9 cellular contexts compared by ENCODE assay signal in the genomic region with DNA sequence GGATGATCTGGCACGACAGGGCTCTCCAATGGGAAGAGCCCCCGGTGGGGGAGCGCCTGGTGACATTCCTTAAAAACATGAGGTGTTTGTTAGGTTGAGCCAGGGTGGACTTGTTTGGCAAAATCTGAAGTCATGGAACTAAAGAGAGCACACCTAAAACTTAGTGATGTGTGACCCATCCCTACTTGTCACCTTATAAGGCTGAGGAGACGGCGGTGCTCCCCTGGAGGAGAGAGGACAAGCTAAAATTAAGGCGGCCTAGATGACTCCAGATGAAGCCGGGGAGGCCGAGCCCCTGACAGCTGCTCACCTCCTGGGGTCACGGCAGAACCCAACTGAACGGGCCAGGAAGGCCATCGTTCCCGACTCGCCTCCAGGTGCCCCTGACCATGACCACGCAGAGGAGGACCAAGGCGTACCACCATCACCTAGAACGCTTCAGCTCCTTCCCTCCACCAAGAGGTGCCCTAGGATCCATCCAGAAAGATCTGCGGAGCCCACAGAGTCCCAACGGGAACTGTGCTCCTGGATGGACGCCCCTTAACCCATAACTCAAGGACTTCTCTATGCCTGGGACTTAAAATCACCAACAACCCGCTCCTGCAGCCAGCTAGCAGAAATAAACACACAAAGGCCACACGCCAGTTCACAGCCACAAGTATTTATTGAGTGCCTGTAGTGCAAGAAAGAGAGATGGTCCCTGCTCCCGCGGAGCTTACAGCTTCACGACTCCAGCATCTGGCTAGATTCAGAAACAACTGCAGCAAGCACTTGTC. TPM values are rescaled to one million over a fixed set of nuclear protein-coding genes. Genes with fewer than 3 reads are reported as not detected.
A peak's percentile ranks its signal among the peaks of the same experiment; 100 is the strongest.
DNase-seq lines count a peak whose midpoint lies in the region; ATAC-seq and TF ChIP-seq lines count a peak whose summit lies in the region.
"Had no signal": no experiment of that assay in that cellular context is flagged by ENCODE, and none has a peak within 500 bp of the region (broad histone marks: within the 10 kb centered on the region; RNA-seq: fewer than 3 reads in every experiment).

No MANE protein-coding gene starts in this region.

- no peak for TF ChIP-seq CTCF in osteocyte (IDR thresholded peaks at IDR 0.05)

- peak overlapping the region; percentile 86 for H3K9ac ChIP-seq in NT2/D1 (ENCODE audit: insufficient read length, low read depth)
- H3K9ac ChIP-seq in endocrine pancreas (ENCODE audit: control insufficient read depth, insufficient read depth, low read length): peak overlapping the region; percentile 15

- H3K36me3 ChIP-seq in NT2/D1 (ENCODE audit: insufficient read depth, insufficient read length, low read length) (peaks cover 25% of the 10 kb centered on the region), endocrine pancreas (ENCODE audit: control insufficient read depth, insufficient read depth, low read length) (no peaks in the 10 kb centered on the region)

- H3K4me3 Mint-ChIP-seq in osteocyte (ENCODE audit: unreplicated experiment): peak overlapping the region; percentile 77

- DNase-seq in DMS53 treated with DMSO at 0.1 percent for 48 hours (lab: John Stamatoyannopoulos, UW; ENCODE audit: unreplicated experiment) (peak; percentile 27), NT2/D1 (ENCODE audit: low read depth, low spot score) (no peak), osteocyte (ENCODE audit: extremely low spot score, unreplicated experiment) (no peak), NOMO-1 (lab: John Stamatoyannopoulos, UW; ENCODE audit: unreplicated experiment in 2 of 2) (no peak), NCI-H2171 (lab: John Stamatoyannopoulos, UW) (no peak)
- DNase-seq in stimulated activated CD4-positive, alpha-beta T cell treated with anti-CD3 and anti-CD28 coated beads, Interleukin-2, amount 100 ng/mL, for 48 hours: no peak

- H3K9me3 ChIP-seq in NT2/D1 (ENCODE audit: insufficient read depth, low read length) (no peaks in the 10 kb centered on the region), endocrine pancreas (ENCODE audit: control insufficient read depth, low read length) (no peaks in the 10 kb centered on the region)
- H3K9me3 ChIP-seq: neutrophil had no signal

- H3K9me3 Mint-ChIP-seq in osteocyte (ENCODE audit: unreplicated experiment): no peaks in the 10 kb centered on the region

- no peaks in the 10 kb centered on the region for H3K27me3 Mint-ChIP-seq in osteocyte (ENCODE audit: unreplicated experiment)

- no peak for ATAC-seq in HG02981 (IDR thresholded peaks at IDR 0.05; ENCODE audit: unreplicated experiment)

- H3K36me3 Mint-ChIP-seq in osteocyte (ENCODE audit: unreplicated experiment): peaks cover 2% of the 10 kb centered on the region

- H3K4me3 ChIP-seq in NT2/D1 (ENCODE audit: insufficient read length, low read depth) (peak overlapping the region; percentile 55), endocrine pancreas (ENCODE audit: control insufficient read depth, insufficient read depth, low read length) (no peak overlapping the region)

- H3K4me1 Mint-ChIP-seq in osteocyte (ENCODE audit: unreplicated experiment): peaks cover 19% of the 10 kb centered on the region

- H3K4me1 ChIP-seq in NT2/D1 (ENCODE audit: insufficient read depth, insufficient read length) (peaks cover 18% of the 10 kb centered on the region), endocrine pancreas (ENCODE audit: control insufficient read depth, insufficient read depth, low read length) (no peaks in the 10 kb centered on the region)

- H3K27me3 ChIP-seq in NT2/D1 (ENCODE audit: insufficient read depth, insufficient read length): peaks cover 26% of the 10 kb centered on the region
- H3K27me3 ChIP-seq in endocrine pancreas (ENCODE audit: control insufficient read depth, insufficient read depth, low read length): no peaks in the 10 kb centered on the region

- peak overlapping the region; percentile 66 for H3K27ac Mint-ChIP-seq in osteocyte (ENCODE audit: unreplicated experiment)

RNA-seq across cellular contexts. Expression of a gene that starts 1.0 kb away (rescaled TPM):
- total RNA-seq in osteocyte: 10.1 and 11.0 TPM in 2 replicates
